36 cellular contexts compared by ENCODE assay signal in genomic region chrX:78839711-78840110, GRCh38.
"Had no signal": no experiment of that assay in that cellular context is flagged by ENCODE, and none has a peak within 500 bp of the region (broad histone marks: within the 10 kb centered on the region; RNA-seq: fewer than 3 reads in every experiment).

No MANE protein-coding gene starts in this region.

- H3K36me3 ChIP-seq: brain microvascular endothelial cell, cardiac muscle cell had no signal

- H3K4me2 ChIP-seq: PC-9 had no signal

- H3K27ac ChIP-seq: brain microvascular endothelial cell, cardiac muscle cell, PC-9, RWPE1, VCaP had no signal

- H3K27me3 ChIP-seq: brain microvascular endothelial cell, cardiac muscle cell had no signal

- ATAC-seq: activated T-cell treated with anti-CD3 and anti-CD28 coated beads, Interleukin-2, amount 50 U/mL, for 4 hours; Right ventricle myocardium inferior; SK-N-SH treated with all-trans-retinoic acid at 6 μM for 48 hours; T-cell had no signal

- H3K4me3 ChIP-seq: cardiac muscle cell, PC-9 had no signal

- H3K27me3 Mint-ChIP-seq: activated B cell treated with CpG ODN at 0.5 μM for 24 hours; activated CD4-positive, alpha-beta memory T cell treated with anti-CD3 and anti-CD28 coated beads for 36 hours; activated naive CD8-positive, alpha-beta T cell treated with anti-CD3 and anti-CD28 coated beads for 36 hours; central memory CD8-positive, alpha-beta T cell had no signal

- H3K4me1 Mint-ChIP-seq: activated B cell treated with CpG ODN at 0.5 μM for 24 hours; activated naive CD8-positive, alpha-beta T cell treated with anti-CD3 and anti-CD28 coated beads for 36 hours; central memory CD8-positive, alpha-beta T cell; T-cell had no signal

- H3K36me3 Mint-ChIP-seq: activated CD4-positive, alpha-beta memory T cell treated with anti-CD3 and anti-CD28 coated beads for 36 hours; activated naive CD8-positive, alpha-beta T cell treated with anti-CD3 and anti-CD28 coated beads for 36 hours; T-cell had no signal

- H3K4me3 Mint-ChIP-seq: activated B cell treated with CpG ODN at 0.5 μM for 24 hours; activated CD4-positive, alpha-beta memory T cell treated with anti-CD3 and anti-CD28 coated beads for 36 hours; activated naive CD8-positive, alpha-beta T cell treated with anti-CD3 and anti-CD28 coated beads for 36 hours; activated T-cell treated with anti-CD3 and anti-CD28 coated beads, Interleukin-2, amount 50 U/mL, for 4 hours; activated T-helper 1 cell treated with anti-CD3 and anti-CD28 coated beads, Interleukin-12 subunit alpha, Interleukin-12 subunit beta, Interleukin-2, Interleukin-4 antibody, amounts not matched to agents 30 ng/mL and 10 ng/mL and 1 ng/mL, durations not matched to agents 14 hours and 24 hours and 36 hours; central memory CD8-positive, alpha-beta T cell; T-cell had no signal

- H3K27ac Mint-ChIP-seq: activated B cell treated with CpG ODN at 0.5 μM for 24 hours; activated CD4-positive, alpha-beta memory T cell treated with anti-CD3 and anti-CD28 coated beads for 36 hours; activated naive CD8-positive, alpha-beta T cell treated with anti-CD3 and anti-CD28 coated beads for 36 hours; activated T-helper 1 cell treated with anti-CD3 and anti-CD28 coated beads, Interleukin-12 subunit alpha, Interleukin-12 subunit beta, Interleukin-2, Interleukin-4 antibody, amounts not matched to agents 30 ng/mL and 10 ng/mL and 1 ng/mL, durations not matched to agents 14 hours and 24 hours and 36 hours; T-cell had no signal

- H2AFZ ChIP-seq: PC-9 had no signal

- H3K9me3 Mint-ChIP-seq: activated B cell treated with CpG ODN at 0.5 μM for 24 hours; activated CD4-positive, alpha-beta memory T cell treated with anti-CD3 and anti-CD28 coated beads for 36 hours; activated naive CD8-positive, alpha-beta T cell treated with anti-CD3 and anti-CD28 coated beads for 36 hours; activated T-cell treated with anti-CD3 and anti-CD28 coated beads, Interleukin-2, amount 50 U/mL, for 4 hours; activated T-helper 1 cell treated with anti-CD3 and anti-CD28 coated beads, Interleukin-12 subunit alpha, Interleukin-12 subunit beta, Interleukin-2, Interleukin-4 antibody, amounts not matched to agents 30 ng/mL and 10 ng/mL and 1 ng/mL, durations not matched to agents 14 hours and 24 hours and 36 hours; central memory CD8-positive, alpha-beta T cell; T-cell had no signal

- DNase-seq: activated B cell treated with CpG ODN at 0.5 μM for 24 hours; activated CD4-positive, alpha-beta memory T cell treated with anti-CD3 and anti-CD28 coated beads for 36 hours; activated CD4-positive, alpha-beta T cell treated with anti-CD3 and anti-CD28 coated beads for 4 hours; activated CD4-positive, alpha-beta T cell treated with anti-CD3 and anti-CD28 coated beads, Interleukin-2, amount 50 U/mL, for 1 hour; activated CD4-positive, CD25-positive, alpha-beta regulatory T cell treated with anti-CD3 and anti-CD28 coated beads, Interleukin-2, amount 50 U/mL, for 72 hours; activated CD8-positive, alpha-beta memory T cell treated with anti-CD3 and anti-CD28 coated beads, Interleukin-2, amount 50 U/mL, for 4 hours; activated gamma-delta T cell treated with Interleukin-2 at 50 U/mL for 16 hours; activated naive CD4-positive, alpha-beta T cell treated with anti-CD3 and anti-CD28 coated beads, Interleukin-2, amount 50 U/mL, for 16 hours; activated naive CD8-positive, alpha-beta T cell treated with anti-CD3 and anti-CD28 coated beads for 36 hours; activated T-cell treated with anti-CD3 and anti-CD28 coated beads for 4 hours; activated T-cell treated with anti-CD3 and anti-CD28 coated beads, Interleukin-2, amount 50 U/mL, for 4 hours; amniotic stem cell; aorta; brain microvascular endothelial cell; Kasumi-1; KG1; NCI-H1105; NCI-H1417 treated with DMSO at 0.1 percent for 48 hours; NCI-H187 treated with DMSO at 0.1 percent for 48 hours; NCI-H2081; NCI-H2171 treated with DMSO at 0.1 percent for 48 hours; NCI-H2227 treated with DMSO at 0.1 percent for 48 hours; NCI-H446; NCI-H524 treated with DMSO at 0.1 percent for 48 hours; PC-9; SIG-M5; T-cell; T-helper 2 cell; T-helper 9 cell had no signal
